12 cellular contexts compared by ENCODE assay signal in the genomic region with DNA sequence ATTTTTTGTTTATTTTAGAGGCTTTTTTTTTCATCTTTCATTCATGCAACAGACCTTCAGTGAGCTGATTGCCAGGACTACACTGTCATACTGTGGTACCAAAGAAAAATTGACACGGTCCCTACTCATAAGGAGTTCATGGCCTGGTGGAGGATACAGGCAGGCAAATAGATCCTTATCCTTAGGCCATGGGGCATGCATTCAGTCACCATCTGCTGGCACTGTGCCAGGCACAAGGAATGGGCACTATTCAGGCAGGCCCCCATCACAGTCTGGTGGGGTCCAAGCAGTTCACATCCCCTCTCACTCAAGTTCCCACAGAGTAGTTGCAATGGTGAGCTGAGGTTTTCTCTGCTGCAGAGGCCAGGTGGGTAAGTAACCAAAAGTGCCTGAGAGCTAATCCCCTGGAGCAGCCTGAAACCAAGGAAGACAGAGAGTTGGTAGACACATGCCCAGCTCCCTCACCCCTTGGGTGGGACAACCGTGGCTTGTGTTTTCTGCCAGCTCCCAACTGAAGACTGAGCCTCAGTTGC. TPM values are rescaled to one million over a fixed set of nuclear protein-coding genes. Genes with fewer than 3 reads are reported as not detected.
DNase-seq lines count a peak whose midpoint lies in the region; ATAC-seq and TF ChIP-seq lines count a peak whose summit lies in the region.
"Had no signal": no experiment of that assay in that cellular context is flagged by ENCODE, and none has a peak within 500 bp of the region (broad histone marks: within the 10 kb centered on the region; RNA-seq: fewer than 3 reads in every experiment).

No MANE protein-coding gene starts in this region.

- no peak for TF ChIP-seq POLR2A in esophagus squamous epithelium (IDR thresholded peaks at IDR 0.05)

- no peaks in the 10 kb centered on the region for H3K27me3 ChIP-seq in lower lobe of right lung (ENCODE audit: low read depth)
- no peaks in the 10 kb centered on the region for H3K27me3 ChIP-seq in esophagus squamous epithelium
- H3K27me3 ChIP-seq: esophagus muscularis mucosa, heart right ventricle, upper lobe of right lung had no signal

- H3K4me3 Mint-ChIP-seq in activated naive CD4-positive, alpha-beta T cell treated with anti-CD3 and anti-CD28 coated beads, Interleukin-2, amount 50 U/mL, for 24 hours: no peak overlapping the region
- peak overlapping the region; percentile 15 for H3K4me3 Mint-ChIP-seq in activated naive CD8-positive, alpha-beta T cell treated with anti-CD3 and anti-CD28 coated beads, Interleukin-2, amount 10 ng/mL, durations not matched to agents 7 days and 5 days
- H3K4me3 Mint-ChIP-seq in stimulated activated naive B cell treated with anti-CD40 and anti-IgM and Interleukin-4, amounts not matched to agents 10 μg/mL and 1 μg/mL and 100 μg/mL, for 72 hours: no peak overlapping the region

- H3K9me3 ChIP-seq in lower lobe of right lung (no peaks in the 10 kb centered on the region), esophagus squamous epithelium (no peaks in the 10 kb centered on the region)
- H3K9me3 ChIP-seq: esophagus muscularis mucosa, heart right ventricle, upper lobe of right lung had no signal

- H3K27ac ChIP-seq in lower lobe of right lung (no peak overlapping the region), esophagus squamous epithelium (no peak overlapping the region)
- H3K27ac ChIP-seq: esophagus muscularis mucosa, heart right ventricle, SK-N-MC, upper lobe of right lung had no signal

- TF ChIP-seq CTCF in lower lobe of right lung (IDR thresholded peaks at IDR 0.05) (no peak), esophagus squamous epithelium (IDR thresholded peaks at IDR 0.05) (no peak)

- POLR2A ChIA-PET in activated naive CD8-positive, alpha-beta T cell treated with anti-CD3 and anti-CD28 coated beads, Interleukin-2, amount 10 ng/mL, durations not matched to agents 7 days and 5 days (lab: Charles Lee): interaction anchor here (0.8 to 11.1 kb wide), 4 partner anchors 14 to 257 kb away, joined by 3 to 1438 read pairs (median 480); partner anchors contain the start of genes C3orf18, CISH, HEMK1 and MAPKAPK3

- H3K4me1 ChIP-seq in lower lobe of right lung (peaks cover 58% of the 10 kb centered on the region), esophagus squamous epithelium (peaks cover 11 to 64% (median 26%) of the 10 kb centered on the region in 3 donors)

- H3K4me3 ChIP-seq in lower lobe of right lung (no peak overlapping the region), esophagus squamous epithelium (no peak overlapping the region)
- H3K4me3 ChIP-seq: esophagus muscularis mucosa, heart right ventricle, SK-N-MC, upper lobe of right lung had no signal

- no peak for ATAC-seq in activated naive CD8-positive, alpha-beta T cell treated with anti-CD3 and anti-CD28 coated beads, Interleukin-2, amount 10 ng/mL, durations not matched to agents 7 days and 5 days (ENCODE audit: low read depth)
- ATAC-seq in stimulated activated naive B cell treated with anti-CD40 and anti-IgM and Interleukin-4, amounts not matched to agents 10 μg/mL and 1 μg/mL and 100 μg/mL, for 72 hours (replicated peaks): no peak
- ATAC-seq in lower lobe of right lung: no peak
- ATAC-seq: heart right ventricle, upper lobe of right lung had no signal

- DNase-seq in activated naive CD4-positive, alpha-beta T cell treated with Interleukin-2 at 50 U/mL for 16 hours: no peak
- no peak for DNase-seq in activated naive CD8-positive, alpha-beta T cell treated with anti-CD3 and anti-CD28 coated beads, Interleukin-2, amount 10 ng/mL, durations not matched to agents 7 days and 5 days
- DNase-seq in stimulated activated naive B cell treated with anti-CD40 and anti-IgM and Interleukin-4, amounts not matched to agents 10 μg/mL and 1 μg/mL and 100 μg/mL, for 72 hours: no peak
- DNase-seq in lower lobe of right lung (no peak), esophagus squamous epithelium (lab: John Stamatoyannopoulos, UW) (no peak)
- DNase-seq: heart right ventricle; NCI-H774; stimulated activated CD4-positive, alpha-beta T cell treated with anti-CD3 and anti-CD28 coated beads, Interleukin-4, amount 100 ng/mL, for 24 hours; upper lobe of right lung had no signal

- 16 to 38% methylated on average over 2 of the region's 2 CpGs for WGBS in esophagus squamous epithelium, 2 donors

- H3K27me3 Mint-ChIP-seq in activated naive CD4-positive, alpha-beta T cell treated with anti-CD3 and anti-CD28 coated beads, Interleukin-2, amount 50 U/mL, for 24 hours: no peaks in the 10 kb centered on the region
- no peaks in the 10 kb centered on the region for H3K27me3 Mint-ChIP-seq in activated naive CD8-positive, alpha-beta T cell treated with anti-CD3 and anti-CD28 coated beads, Interleukin-2, amount 10 ng/mL, durations not matched to agents 7 days and 5 days
- H3K27me3 Mint-ChIP-seq in stimulated activated naive B cell treated with anti-CD40 and anti-IgM and Interleukin-4, amounts not matched to agents 10 μg/mL and 1 μg/mL and 100 μg/mL, for 72 hours: no peaks in the 10 kb centered on the region

- H3K36me3 ChIP-seq in lower lobe of right lung: no peaks in the 10 kb centered on the region
- no peaks in the 10 kb centered on the region for H3K36me3 ChIP-seq in esophagus squamous epithelium
- H3K36me3 ChIP-seq: esophagus muscularis mucosa, upper lobe of right lung had no signal

- H3K4me1 Mint-ChIP-seq in activated naive CD4-positive, alpha-beta T cell treated with anti-CD3 and anti-CD28 coated beads, Interleukin-2, amount 50 U/mL, for 24 hours: peaks cover 72% of the 10 kb centered on the region
- peaks cover 72% of the 10 kb centered on the region for H3K4me1 Mint-ChIP-seq in activated naive CD8-positive, alpha-beta T cell treated with anti-CD3 and anti-CD28 coated beads, Interleukin-2, amount 10 ng/mL, durations not matched to agents 7 days and 5 days
- H3K4me1 Mint-ChIP-seq in stimulated activated naive B cell treated with anti-CD40 and anti-IgM and Interleukin-4, amounts not matched to agents 10 μg/mL and 1 μg/mL and 100 μg/mL, for 72 hours: peaks cover 30 to 67% of the 10 kb centered on the region in 2 donors

- intact Hi-C loops in lower lobe of right lung (cut with DNase I): no loop called here
- intact Hi-C loops in esophagus squamous epithelium (cut with DNase I): no loop called here

- peaks cover 1% of the 10 kb centered on the region for H3K36me3 Mint-ChIP-seq in activated naive CD4-positive, alpha-beta T cell treated with anti-CD3 and anti-CD28 coated beads, Interleukin-2, amount 50 U/mL, for 24 hours
- H3K36me3 Mint-ChIP-seq in activated naive CD8-positive, alpha-beta T cell treated with anti-CD3 and anti-CD28 coated beads, Interleukin-2, amount 10 ng/mL, durations not matched to agents 7 days and 5 days: peaks cover 10% of the 10 kb centered on the region
- H3K36me3 Mint-ChIP-seq in stimulated activated naive B cell treated with anti-CD40 and anti-IgM and Interleukin-4, amounts not matched to agents 10 μg/mL and 1 μg/mL and 100 μg/mL, for 72 hours: peaks cover 21 to 25% of the 10 kb centered on the region in 2 donors

- H3K27ac Mint-ChIP-seq in activated naive CD4-positive, alpha-beta T cell treated with anti-CD3 and anti-CD28 coated beads, Interleukin-2, amount 50 U/mL, for 24 hours: peak overlapping the region; percentile 69
- peak overlapping the region; percentile 94 for H3K27ac Mint-ChIP-seq in activated naive CD8-positive, alpha-beta T cell treated with anti-CD3 and anti-CD28 coated beads, Interleukin-2, amount 10 ng/mL, durations not matched to agents 7 days and 5 days
- H3K27ac Mint-ChIP-seq in stimulated activated naive B cell treated with anti-CD40 and anti-IgM and Interleukin-4, amounts not matched to agents 10 μg/mL and 1 μg/mL and 100 μg/mL, for 72 hours: peak overlapping the region; percentile 22

- H3K9me3 Mint-ChIP-seq in activated naive CD4-positive, alpha-beta T cell treated with anti-CD3 and anti-CD28 coated beads, Interleukin-2, amount 50 U/mL, for 24 hours: no peaks in the 10 kb centered on the region
- no peaks in the 10 kb centered on the region for H3K9me3 Mint-ChIP-seq in activated naive CD8-positive, alpha-beta T cell treated with anti-CD3 and anti-CD28 coated beads, Interleukin-2, amount 10 ng/mL, durations not matched to agents 7 days and 5 days
- H3K9me3 Mint-ChIP-seq in stimulated activated naive B cell treated with anti-CD40 and anti-IgM and Interleukin-4, amounts not matched to agents 10 μg/mL and 1 μg/mL and 100 μg/mL, for 72 hours: no peaks in the 10 kb centered on the region

RNA-seq across cellular contexts. Expression of gene CISH, which starts 17.3 kb away (rescaled TPM):
- total RNA-seq in activated naive CD8-positive, alpha-beta T cell treated with anti-CD3 and anti-CD28 coated beads, Interleukin-2, amount 10 ng/mL, durations not matched to agents 7 days and 5 days: 100 to 1,000 TPM; 365 to 400 TPM
- 48.8 TPM for total RNA-seq in lower lobe of right lung
- 10 to 100 TPM in 1 of 4 donors, 1 to 10 TPM in 3; 3.1 to 11.1 (median 6.8) TPM for total RNA-seq in esophagus squamous epithelium

RNA-seq across cellular contexts. Expression of gene MAPKAPK3, which starts 22.6 kb away (rescaled TPM):
- 100 to 1,000 TPM; 176 to 195 TPM for total RNA-seq in activated naive CD8-positive, alpha-beta T cell treated with anti-CD3 and anti-CD28 coated beads, Interleukin-2, amount 10 ng/mL, durations not matched to agents 7 days and 5 days
- 68.6 TPM for total RNA-seq in lower lobe of right lung
- 10 to 100 TPM; 46.5 to 65.6 (median 52.3) TPM for total RNA-seq in esophagus squamous epithelium

RNA-seq across cellular contexts. Expression of gene HEMK1, which starts 25.0 kb away (rescaled TPM):
- total RNA-seq in activated naive CD8-positive, alpha-beta T cell treated with anti-CD3 and anti-CD28 coated beads, Interleukin-2, amount 10 ng/mL, durations not matched to agents 7 days and 5 days: 100 to 1,000 TPM in 1 of 2 experiments, 10 to 100 TPM in 1; 97.4 to 102 TPM
- total RNA-seq in lower lobe of right lung (28.4 TPM), esophagus squamous epithelium (10 to 100 TPM in 1 of 4 donors, 1 to 10 TPM in 3; 4.4 to 11.8 (median 4.9) TPM)

RNA-seq across cellular contexts. Expression of gene C3orf18, which starts 26.8 kb away (rescaled TPM):
- total RNA-seq in activated naive CD8-positive, alpha-beta T cell treated with anti-CD3 and anti-CD28 coated beads, Interleukin-2, amount 10 ng/mL, durations not matched to agents 7 days and 5 days: 10 to 100 TPM; 53.2 to 58.4 TPM
- total RNA-seq in lower lobe of right lung (6.7 TPM), esophagus squamous epithelium (1 to 10 TPM in 2 of 4 donors, under 1 TPM in 2; 0.15 to 3.2 (median 1.2) TPM)

Comparison
In these comparisons a context has a peak if more than half of its experiments do, and no peak if none do; other contexts are left out.
1. H3K27ac Mint-ChIP-seq: peak in every context shown above with its lines; median percentile 94 in activated naive CD8-positive, alpha-beta T cell treated with anti-CD3 and anti-CD28 coated beads, Interleukin-2, amount 10 ng/mL, durations not matched to agents 7 days and 5 days; 69 in activated naive CD4-positive, alpha-beta T cell treated with anti-CD3 and anti-CD28 coated beads, Interleukin-2, amount 50 U/mL, for 24 hours; 22 in stimulated activated naive B cell treated with anti-CD40 and anti-IgM and Interleukin-4, amounts not matched to agents 10 μg/mL and 1 μg/mL and 100 μg/mL, for 72 hours.